Comparison of ENCODE assay signal across 8 cellular contexts in genomic region chrX:49186125-49187027, GRCh38. TPM values are rescaled to one million over a fixed set of nuclear protein-coding genes. Genes with fewer than 3 reads are reported as not detected.
A peak's percentile ranks its signal among the peaks of the same experiment; 100 is the strongest.
DNase-seq lines count a peak whose midpoint lies in the region; ATAC-seq and TF ChIP-seq lines count a peak whose summit lies in the region.

Gene PRICKLE3, minus strand, starts transcription at chrX:49186373. Its CDS starts 76 bp downstream, at chrX:49186297.

- H3K27ac ChIP-seq in DND-41 (ENCODE audit: low read length) (peak within 1 kb of the TSS; percentile 77), mesodermal cell (ENCODE audit: low read depth, low read length, severe bottlenecking) (peak within 1 kb of the TSS; percentile 29)

- H3K27me3 Mint-ChIP-seq in activated CD4-positive, alpha-beta memory T cell treated with anti-CD3 and anti-CD28 coated beads, Interleukin-2, amount 10 ng/mL, durations not matched to agents 7 days and 5 days: no peaks in the 10 kb centered on the region
- H3K27me3 Mint-ChIP-seq in effector memory CD8-positive, alpha-beta T cell: no peaks in the 10 kb centered on the region

- H3K27me3 ChIP-seq in DND-41 (ENCODE audit: insufficient read depth, low read length, poor library complexity): no peaks in the 10 kb centered on the region

- peak within 1 kb of the TSS; percentile 79 for H3K9ac ChIP-seq in DND-41 (ENCODE audit: low read depth, low read length)

- peak within 1 kb of the TSS; percentile 82 for H3K4me2 ChIP-seq in DND-41 (ENCODE audit: insufficient read depth, low read length)

- peak; percentile 53 for ATAC-seq in DND-41 (ENCODE audit: insufficient read depth, low read depth)
- ATAC-seq in HG02610 (IDR thresholded peaks at IDR 0.05; ENCODE audit: unreplicated experiment): peak; percentile 33
- ATAC-seq in effector memory CD8-positive, alpha-beta T cell (replicated peaks): peak; percentile 26

- H3K9me3 ChIP-seq in DND-41 (ENCODE audit: insufficient read depth, low read length, severe bottlenecking): no peaks in the 10 kb centered on the region
- H3K9me3 ChIP-seq in mesodermal cell (ENCODE audit: control insufficient read depth, low read length): no peaks in the 10 kb centered on the region

- peak within 1 kb of the TSS; percentile 65 to 90; a peak in 3 of 4 replicates for H3K4me3 ChIP-seq in DND-41 (ENCODE audit: low read depth in 1 of 2, low read length in 2 of 2)
- peak within 1 kb of the TSS; percentile 52 for H3K4me3 ChIP-seq in mesodermal cell (ENCODE audit: extremely low read depth, insufficient read depth, low read length, poor library complexity, severe bottlenecking)

- peaks cover 18% of the 10 kb centered on the region for H3K79me2 ChIP-seq in DND-41 (ENCODE audit: insufficient read depth, low read length)

- 1 to 5% methylated on average over 16 to 30 of the region's 62 CpGs for WGBS in mesodermal cell (ENCODE audit: insufficient coverage in 2 of 2), 2 experiments

- peak within 1 kb of the TSS; percentile 84 for H3K4me3 Mint-ChIP-seq in activated CD4-positive, alpha-beta memory T cell treated with anti-CD3 and anti-CD28 coated beads, Interleukin-2, amount 10 ng/mL, durations not matched to agents 7 days and 5 days
- H3K4me3 Mint-ChIP-seq in effector memory CD8-positive, alpha-beta T cell: peak within 1 kb of the TSS; percentile 77 to 81

- peak within 1 kb of the TSS; percentile 74 for H2AFZ ChIP-seq in DND-41 (ENCODE audit: low read depth, low read length)

- POLR2A ChIA-PET in activated CD4-positive, alpha-beta memory T cell treated with anti-CD3 and anti-CD28 coated beads, Interleukin-2, amount 10 ng/mL, durations not matched to agents 7 days and 5 days (lab: Charles Lee): interaction anchor here (2.0 kb wide), 1 partner anchor 14 kb away, joined by 5 read pairs; the partner anchor contains the start of gene PLP2

- H3K36me3 ChIP-seq in DND-41 (ENCODE audit: insufficient read depth, low read length): peaks cover 13% of the 10 kb centered on the region
- H3K36me3 ChIP-seq in mesodermal cell (ENCODE audit: control insufficient read depth, insufficient read depth, low read length): peaks cover 5% of the 10 kb centered on the region

- H3K4me1 Mint-ChIP-seq in activated CD4-positive, alpha-beta memory T cell treated with anti-CD3 and anti-CD28 coated beads, Interleukin-2, amount 10 ng/mL, durations not matched to agents 7 days and 5 days: peaks cover 39% of the 10 kb centered on the region
- H3K4me1 Mint-ChIP-seq in effector memory CD8-positive, alpha-beta T cell (ENCODE audit: low read depth in 2 of 2): peaks cover 12 to 22% of the 10 kb centered on the region in 2 donors

- H3K9me3 Mint-ChIP-seq in activated CD4-positive, alpha-beta memory T cell treated with anti-CD3 and anti-CD28 coated beads, Interleukin-2, amount 10 ng/mL, durations not matched to agents 7 days and 5 days: no peaks in the 10 kb centered on the region
- no peaks in the 10 kb centered on the region for H3K9me3 Mint-ChIP-seq in effector memory CD8-positive, alpha-beta T cell

- H3K36me3 Mint-ChIP-seq in activated CD4-positive, alpha-beta memory T cell treated with anti-CD3 and anti-CD28 coated beads, Interleukin-2, amount 10 ng/mL, durations not matched to agents 7 days and 5 days (ENCODE audit: low read depth): peaks cover 13% of the 10 kb centered on the region
- peaks cover 17% of the 10 kb centered on the region for H3K36me3 Mint-ChIP-seq in effector memory CD8-positive, alpha-beta T cell (ENCODE audit: insufficient read depth)

- TF ChIP-seq CTCF in DND-41 (IDR thresholded peaks at IDR 0.05; ENCODE audit: borderline replicate concordance, extremely low read depth, low read length, poor library complexity, severe bottlenecking): peak; percentile 68

- H4K20me1 ChIP-seq in DND-41 (ENCODE audit: insufficient read depth, low read length): no peaks in the 10 kb centered on the region

- H3K4me1 ChIP-seq in DND-41 (ENCODE audit: insufficient read depth, low read length) (peaks cover 29% of the 10 kb centered on the region), mesodermal cell (ENCODE audit: control insufficient read depth, insufficient read depth, low read length, poor library complexity, severe bottlenecking) (peaks cover 5% of the 10 kb centered on the region)

- DNase-seq in DND-41 (peak; percentile 84), NCI-H460 (ENCODE audit: extremely low read depth, low read depth) (peak; percentile 75), inferior parietal cortex (ENCODE audit: extremely low spot score) (no peak)
- DNase-seq in activated CD4-positive, alpha-beta memory T cell treated with anti-CD3 and anti-CD28 coated beads, Interleukin-2, amount 10 ng/mL, durations not matched to agents 7 days and 5 days: peak; percentile 80
- DNase-seq in effector memory CD8-positive, alpha-beta T cell: peak; percentile 55 to 64 (median 57)
- peak; percentile 36 to 67 (median 58) for DNase-seq in stimulated activated naive CD4-positive, alpha-beta T cell (lab: John Stamatoyannopoulos, UW)

- CTCF ChIA-PET in activated CD4-positive, alpha-beta memory T cell treated with anti-CD3 and anti-CD28 coated beads, Interleukin-2, amount 10 ng/mL, durations not matched to agents 7 days and 5 days (lab: Charles Lee): no interaction called here

- H3K27ac Mint-ChIP-seq in activated CD4-positive, alpha-beta memory T cell treated with anti-CD3 and anti-CD28 coated beads, Interleukin-2, amount 10 ng/mL, durations not matched to agents 7 days and 5 days: peak within 1 kb of the TSS; percentile 65
- H3K27ac Mint-ChIP-seq in effector memory CD8-positive, alpha-beta T cell: peak within 1 kb of the TSS; percentile 52 to 68

RNA-seq across cellular contexts. Expression of gene PRICKLE3, which starts in this region (rescaled TPM):
- total RNA-seq in NCI-H460 (2014; rRNA removed; shearing (Covaris generic)): 11.0 and 13.3 TPM in 2 replicates
- 57.4 and 58.0 TPM in 2 replicates for polyA plus RNA-seq in NCI-H460 (2014; cell fraction: nucleus; rRNA removed)
- 10 to 100 TPM; 19.0 to 20.3 TPM for total RNA-seq in activated CD4-positive, alpha-beta memory T cell treated with anti-CD3 and anti-CD28 coated beads, Interleukin-2, amount 10 ng/mL, durations not matched to agents 7 days and 5 days
- 10.9 TPM for polyA plus RNA-seq in mesodermal cell (2013, experiment 1 of 2)
- polyA plus RNA-seq in mesodermal cell (2013, experiment 2 of 2): 9.8 TPM
